ENCODE assay signal across 9 cellular contexts in the genomic region with DNA sequence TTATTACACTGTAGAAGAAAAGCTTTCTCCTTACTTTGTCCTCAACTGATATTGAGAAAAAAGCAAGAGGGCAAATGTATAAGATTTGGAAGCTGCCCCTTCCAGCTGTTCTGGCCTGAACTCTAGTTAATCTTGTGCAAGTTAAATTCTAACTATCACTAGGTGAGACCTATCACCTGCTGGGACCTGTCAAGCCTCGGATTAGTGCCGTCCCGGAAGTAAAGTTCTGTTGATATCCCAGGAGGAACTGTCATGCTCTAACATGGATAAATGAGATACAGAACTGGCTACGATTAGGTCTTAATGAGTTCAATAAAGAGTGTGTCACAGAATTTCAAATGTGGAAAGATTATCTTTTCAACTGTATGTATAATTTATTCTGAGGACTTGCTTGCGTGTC. TPM values are rescaled to one million over a fixed set of nuclear protein-coding genes. Genes with fewer than 3 reads are reported as not detected.
DNase-seq lines count a peak whose midpoint lies in the region; ATAC-seq and TF ChIP-seq lines count a peak whose summit lies in the region.
"Had no signal": no experiment of that assay in that cellular context is flagged by ENCODE, and none has a peak within 500 bp of the region (broad histone marks: within the 10 kb centered on the region; RNA-seq: fewer than 3 reads in every experiment).

No MANE protein-coding gene starts in this region.

- no peak for TF ChIP-seq CTCF in Panc1 (IDR thresholded peaks at IDR 0.05)
- no peak for TF ChIP-seq CTCF in fibroblast of pulmonary artery (IDR thresholded peaks at IDR 0.05; ENCODE audit: low read length, missing control alignments)
- TF ChIP-seq CTCF in omental fat pad (IDR thresholded peaks at IDR 0.05): no peak

- peak overlapping the region; percentile 81 for H3K4me3 ChIP-seq in CD8-positive, alpha-beta memory T cell (ENCODE audit: low read length)
- H3K4me3 ChIP-seq in Panc1 (ENCODE audit: low read depth in 2 of 2, low read length in 2 of 2): peak overlapping the region; percentile 70 to 98
- H3K4me3 ChIP-seq in fibroblast of pulmonary artery (replicated peaks; ENCODE audit: low read depth, low read length): peak overlapping the region; percentile 85
- H3K4me3 ChIP-seq in rectal smooth muscle tissue (ENCODE audit: low read length): peak overlapping the region; percentile 67

- CTCF ChIA-PET in CD8-positive, alpha-beta memory T cell (lab: Charles Lee): interaction anchor here (1.2 to 5.8 kb wide), 8 partner anchors 12 to 525 kb away, joined by 3 to 55 read pairs (median 8); a partner anchor contains a TSS
- CTCF ChIA-PET in Panc1 (lab: Charles Lee): interaction anchor here (0.8 kb wide), 1 partner anchor 16 kb away, joined by 3 read pairs; no protein-coding TSS in a partner anchor

- DNase-seq in CD8-positive, alpha-beta memory T cell: no peak
- DNase-seq in Panc1 (ENCODE audit: low read depth, low spot score): no peak
- no peak for DNase-seq in fibroblast of pulmonary artery (ENCODE audit: low read depth)
- no peak for DNase-seq in omental fat pad (ENCODE audit: low spot score)
- no peak for DNase-seq in SHP77 (lab: John Stamatoyannopoulos, UW)
- DNase-seq: nephron progenitor cell had no signal

- no peaks in the 10 kb centered on the region for H3K27me3 ChIP-seq in CD8-positive, alpha-beta memory T cell (ENCODE audit: insufficient read depth, low read length, poor library complexity, severe bottlenecking)
- H3K27me3 ChIP-seq in Panc1 (ENCODE audit: control insufficient read depth, insufficient read depth, low read length) (no peaks in the 10 kb centered on the region; the same call in 1 of the 2 replicates), rectal smooth muscle tissue (ENCODE audit: control insufficient read depth, insufficient read depth, low read length) (no peaks in the 10 kb centered on the region)

- POLR2A ChIA-PET in CD8-positive, alpha-beta memory T cell (lab: Charles Lee): interaction anchor here (0.7 to 2.2 kb wide), 9 partner anchors 9 to 565 kb away, joined by 3 to 9 read pairs (median 4); a partner anchor contains a TSS
- POLR2A ChIA-PET in Panc1 (lab: Charles Lee): no interaction called here

- H3K4me1 Mint-ChIP-seq in CD8-positive, alpha-beta memory T cell: peaks cover 19 to 38% (median 33%) of the 10 kb centered on the region in 3 donors

- peaks cover 0 to 8% (median 2%) of the 10 kb centered on the region in 3 donors for H3K36me3 Mint-ChIP-seq in CD8-positive, alpha-beta memory T cell

- in situ Hi-C loops in Panc1 (cut with HindIII; ENCODE audit: low pct_unique_long_range_greater_than_20kb, low sequenced_read_pairs): no loop called here

- H3K27ac ChIP-seq in CD8-positive, alpha-beta memory T cell (ENCODE audit: low read depth, low read length): peak overlapping the region; percentile 87
- H3K27ac ChIP-seq in Panc1 (ENCODE audit: low read length) (peak overlapping the region; percentile 97), rectal smooth muscle tissue (ENCODE audit: low read depth, low read length) (no peak overlapping the region)

- no peaks in the 10 kb centered on the region for H3K9me3 ChIP-seq in CD8-positive, alpha-beta memory T cell (ENCODE audit: low read length)
- no peaks in the 10 kb centered on the region for H3K9me3 ChIP-seq in Panc1 (ENCODE audit: control insufficient read depth, insufficient read depth, low read depth, low read length)

- peaks cover 19% of the 10 kb centered on the region for H3K4me1 ChIP-seq in CD8-positive, alpha-beta memory T cell (ENCODE audit: insufficient read depth, low read length)
- H3K4me1 ChIP-seq in Panc1 (ENCODE audit: control insufficient read depth, insufficient read depth, low read length): peaks cover 6% of the 10 kb centered on the region; the same call in 1 of the 2 replicates
- peaks cover 3% of the 10 kb centered on the region for H3K4me1 ChIP-seq in rectal smooth muscle tissue (ENCODE audit: control insufficient read depth, insufficient read depth, low read length)

- intact Hi-C loops in Panc1 (cut with micrococcal nuclease; ENCODE audit: unreplicated experiment): no loop called here

- no peak overlapping the region for H3K9ac ChIP-seq in rectal smooth muscle tissue (ENCODE audit: low read length)

- no peak overlapping the region for H3K4me3 Mint-ChIP-seq in CD8-positive, alpha-beta memory T cell
- H3K4me3 Mint-ChIP-seq: nephron progenitor cell had no signal

- no peaks in the 10 kb centered on the region for H3K36me3 ChIP-seq in CD8-positive, alpha-beta memory T cell (ENCODE audit: insufficient read depth, low read length)
- H3K36me3 ChIP-seq in Panc1 (ENCODE audit: control insufficient read depth, insufficient read depth, low read length) (no peaks in the 10 kb centered on the region; the same call in 1 of the 2 replicates), rectal smooth muscle tissue (ENCODE audit: control insufficient read depth, insufficient read depth, low read length) (no peaks in the 10 kb centered on the region)

- peaks cover 0 to 1% of the 10 kb centered on the region in 2 donors for H3K27me3 Mint-ChIP-seq in CD8-positive, alpha-beta memory T cell

- no peak overlapping the region for H3K27ac Mint-ChIP-seq in CD8-positive, alpha-beta memory T cell
- H3K27ac Mint-ChIP-seq: nephron progenitor cell had no signal

- no peak for ATAC-seq in Panc1
- ATAC-seq in GM21737 (IDR thresholded peaks at IDR 0.05; ENCODE audit: unreplicated experiment): no peak
- no peak for ATAC-seq in omental fat pad (ENCODE audit: low FRiP score)
- no peak for ATAC-seq in GM18498 (IDR thresholded peaks at IDR 0.05; ENCODE audit: unreplicated experiment)

- H3K9me3 Mint-ChIP-seq in CD8-positive, alpha-beta memory T cell: no peaks in the 10 kb centered on the region

- BruUV-seq in Panc1 (replicated peaks; lab: Mats Ljungman, UMichigan): no TSS peak

RNA-seq across cellular contexts. Expression of a gene that starts 1.2 kb away (rescaled TPM):
- total RNA-seq in CD8-positive, alpha-beta memory T cell: 10 to 100 TPM; 25.4 to 27.1 TPM
- 26.8 TPM for polyA plus RNA-seq in CD8-positive, alpha-beta memory T cell
- total RNA-seq in Panc1 (2021; ENCODE audit: unreplicated experiment) (10.7 TPM), omental fat pad (10 to 100 TPM in 3 of 4 donors, 1 to 10 TPM in 1; 6.6 to 20.0 (median 13.5) TPM)
- polyA plus RNA-seq in Panc1 (2012; ENCODE audit: insufficient read length): 8.6 TPM
